Comparison of ENCODE assay signal across 9 cellular contexts in the genomic region with DNA sequence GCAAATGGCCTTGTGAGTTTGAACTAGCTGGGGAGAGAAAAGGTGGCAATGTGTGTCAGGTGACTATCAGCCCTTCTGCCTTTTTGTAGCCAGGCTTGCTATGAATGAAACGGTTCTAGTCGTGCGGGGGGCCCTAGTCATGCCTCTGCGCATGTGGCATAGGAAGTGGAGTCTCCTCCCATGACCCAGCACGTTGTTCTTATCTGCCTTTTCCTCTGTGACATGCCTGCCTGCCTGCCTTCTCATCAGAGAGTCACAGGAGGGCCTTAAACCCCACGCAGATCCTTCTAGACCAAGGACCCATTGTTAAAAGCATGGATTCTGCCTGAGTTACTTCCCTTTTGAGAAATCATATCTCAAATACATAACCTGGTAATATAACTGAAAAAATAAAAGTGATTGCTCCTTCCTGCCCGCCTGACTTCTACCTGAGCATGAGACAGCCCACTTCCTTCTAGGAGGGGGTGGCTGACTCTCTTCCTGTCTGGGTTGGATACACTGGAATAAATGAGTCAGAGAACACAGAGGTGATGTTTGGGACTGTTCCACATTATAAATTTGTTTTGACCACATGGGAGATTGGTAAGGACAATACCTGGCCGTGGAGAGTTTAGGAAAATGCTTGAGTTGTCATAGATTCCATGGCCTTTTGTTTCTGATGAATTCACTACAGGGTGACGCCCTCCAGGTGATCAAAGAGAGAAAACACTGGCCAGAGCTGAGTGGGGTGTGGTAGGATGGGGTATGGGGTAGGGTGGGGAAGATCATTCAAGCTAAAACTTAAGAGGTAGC. TPM values are rescaled to one million over a fixed set of nuclear protein-coding genes. Genes with fewer than 3 reads are reported as not detected.
A peak's percentile ranks its signal among the peaks of the same experiment; 100 is the strongest.
DNase-seq lines count a peak whose midpoint lies in the region; ATAC-seq, FAIRE-seq and TF ChIP-seq lines count a peak whose summit lies in the region.
"Had no signal": no experiment of that assay in that cellular context is flagged by ENCODE, and none has a peak within 500 bp of the region (broad histone marks: within the 10 kb centered on the region; RNA-seq: fewer than 3 reads in every experiment).

No MANE protein-coding gene starts in this region.

- peak; percentile 85 for FAIRE-seq in GM12891 (lab: Jason Lieb, UNC)

- H3K9me3 ChIP-seq in SJCRH30 (replicated peaks) = no peaks in the 10 kb centered on the region

- no peak for TF ChIP-seq CTCF in choroid plexus epithelial cell (conservative IDR thresholded peaks at IDR 0.05; ENCODE audit: low read depth, low read length)

- H3K4me3 ChIP-seq in choroid plexus epithelial cell (ENCODE audit: low read depth, low read length) = no peak overlapping the region
- no peak overlapping the region for H3K4me3 ChIP-seq in SJCRH30

- peaks cover 3% of the 10 kb centered on the region for H3K4me1 ChIP-seq in SJCRH30

- peak; percentile 56 for DNase-seq in GM12891 (ENCODE audit: insufficient read length, low spot score)
- DNase-seq in choroid plexus epithelial cell (ENCODE audit: low read depth) = peak; percentile 17
- peak; percentile 77 to 81 for DNase-seq in stimulated activated CD4-positive, alpha-beta T cell treated with anti-CD3 and anti-CD28 coated beads, Interleukin-2, amount 100 ng/mL, for 24 hours
- DNase-seq in SJCRH30 = no peak
- no peak for DNase-seq in nucleus accumbens (lab: John Stamatoyannopoulos, UW)
- DNase-seq in dedifferentiated amniotic fluid mesenchymal stem cell (ENCODE audit: extremely low spot score) = no peak
- DNase-seq: NCI-H526 treated with DMSO at 0.1 percent for 48 hours had no signal

- no peak for TF ChIP-seq POLR2A in GM12891 (IDR thresholded peaks at IDR 0.05; ENCODE audit: low read depth, low read length)

- H3K27ac ChIP-seq in SJCRH30 = no peak overlapping the region

- peak; percentile 82 to 85 for ATAC-seq in activated CD4-positive, CD25-positive, alpha-beta regulatory T cell treated with anti-CD3 and anti-CD28 coated beads, Interleukin-2, amount 50 U/mL, for 24 hours
- no peak for ATAC-seq in GM19328 (IDR thresholded peaks at IDR 0.05; ENCODE audit: unreplicated experiment)

- no peaks in the 10 kb centered on the region for H3K27me3 ChIP-seq in SJCRH30

- no peaks in the 10 kb centered on the region for H3K36me3 ChIP-seq in SJCRH30

TF ChIP-seq in GM12891, 5 proteins besides CTCF, POLR2A, EP300 and RAD21:
- TF ChIP-seq SPI1 (IDR thresholded peaks at IDR 0.05; ENCODE audit: low read depth, low read length) = peak; percentile 30; the same call in 1 of the 2 replicates
- TF ChIP-seq PAX5 (IDR thresholded peaks at IDR 0.05; ENCODE audit: insufficient read depth, low read length, severe bottlenecking) = no peak

RNA-seq across cellular contexts. Expression of gene FBLN7, which starts 49.8 kb away (rescaled TPM):
- not detected for polyA plus RNA-seq in GM12891 (2012; ENCODE audit: low read depth, missing spikeins)
- 0.04 TPM in 1 of 2 replicates, not detected in the other for total RNA-seq in SJCRH30 (2014; rRNA removed; shearing (Covaris generic))

Comparison
In these comparisons a context has a peak if more than half of its experiments do, and no peak if none do; other contexts are left out.
1. DNase-seq: peak in GM12891 (single experiment), choroid plexus epithelial cell (single experiment) and stimulated activated CD4-positive, alpha-beta T cell treated with anti-CD3 and anti-CD28 coated beads, Interleukin-2, amount 100 ng/mL, for 24 hours (2 of 2); none in SJCRH30 (0 of 2), nucleus accumbens (0 of 56) and dedifferentiated amniotic fluid mesenchymal stem cell (single experiment).